9 cellular contexts compared by ENCODE assay signal in genomic region chr1:59707216-59707615, GRCh38.
A peak's percentile ranks its signal among the peaks of the same experiment; 100 is the strongest.
DNase-seq lines count a peak whose midpoint lies in the region; FAIRE-seq and TF ChIP-seq lines count a peak whose summit lies in the region.
"Had no signal": no experiment of that assay in that cellular context is flagged by ENCODE, and none has a peak within 500 bp of the region (broad histone marks: within the 10 kb centered on the region; RNA-seq: fewer than 3 reads in every experiment).

No MANE protein-coding gene starts in this region.

- no peak for TF ChIP-seq CTCF in nephron progenitor cell (IDR thresholded peaks at IDR 0.05)

- no peak for FAIRE-seq in urothelium cell line (lab: Jason Lieb, UNC)

- H3K9me3 ChIP-seq in duodenal mucosa (ENCODE audit: control insufficient read depth in 1 of 2, low read length in 2 of 2) (no peaks in the 10 kb centered on the region), mesodermal cell (ENCODE audit: control insufficient read depth, low read length) (no peaks in the 10 kb centered on the region)

- no peaks in the 10 kb centered on the region for H3K27me3 ChIP-seq in duodenal mucosa (ENCODE audit: control insufficient read depth in 1 of 2, insufficient read depth in 2 of 2, low read length in 2 of 2)

- H3K36me3 Mint-ChIP-seq in nephron progenitor cell (ENCODE audit: low read depth), result peaks cover 34% of the 10 kb centered on the region

- H3K9me3 Mint-ChIP-seq in nephron progenitor cell, result peaks cover 22% of the 10 kb centered on the region

- no peak overlapping the region for H3K27ac Mint-ChIP-seq in nephron progenitor cell

- DNase-seq in NCI-H2227 treated with DMSO at 0.1 percent for 48 hours (lab: John Stamatoyannopoulos, UW), result peak; percentile 24
- peak; percentile 84 for DNase-seq in urothelium cell line (ENCODE audit: low spot score)
- no peak for DNase-seq in cerebellar cortex (ENCODE audit: low spot score)
- DNase-seq in NCI-H2081 (lab: John Stamatoyannopoulos, UW), result no peak
- no peak for DNase-seq in nephron progenitor cell
- DNase-seq: left colon; stimulated activated naive CD4-positive, alpha-beta T cell had no signal

- peaks cover 17% of the 10 kb centered on the region for H3K4me1 Mint-ChIP-seq in nephron progenitor cell

- H3K4me3 ChIP-seq in duodenal mucosa (ENCODE audit: low read depth in 1 of 2, low read length in 2 of 2), result no peak overlapping the region
- H3K4me3 ChIP-seq in mesodermal cell (ENCODE audit: extremely low read depth, insufficient read depth, low read length, poor library complexity, severe bottlenecking), result no peak overlapping the region

- H3K27ac ChIP-seq in duodenal mucosa (ENCODE audit: low read depth, low read length) (peak overlapping the region; percentile 52), mesodermal cell (ENCODE audit: low read depth, low read length, severe bottlenecking) (peak overlapping the region; percentile 60)

- H3K4me1 ChIP-seq in duodenal mucosa (ENCODE audit: control insufficient read depth in 1 of 2, insufficient read depth in 2 of 2, low read length in 2 of 2) (peaks cover 0 to 8% of the 10 kb centered on the region in 2 donors), mesodermal cell (ENCODE audit: control insufficient read depth, insufficient read depth, low read length, poor library complexity, severe bottlenecking) (peaks cover 13% of the 10 kb centered on the region)

- no peak overlapping the region for H3K9ac ChIP-seq in duodenal mucosa (ENCODE audit: low read depth in 1 of 2, low read length in 2 of 2)

- no peak overlapping the region for H3K4me3 Mint-ChIP-seq in nephron progenitor cell

- WGBS in mesodermal cell (ENCODE audit: insufficient coverage in 2 of 2), 2 experiments, result 75 to 100% methylated on average over 1 to 4 of the region's 5 CpGs

- H3K36me3 ChIP-seq in duodenal mucosa (ENCODE audit: control insufficient read depth in 1 of 2, insufficient read depth in 2 of 2, low read length in 2 of 2), result no peaks in the 10 kb centered on the region
- no peaks in the 10 kb centered on the region for H3K36me3 ChIP-seq in mesodermal cell (ENCODE audit: control insufficient read depth, insufficient read depth, low read length)

- H3K27me3 Mint-ChIP-seq in nephron progenitor cell (ENCODE audit: low read depth, poor library complexity), result peaks cover 3% of the 10 kb centered on the region

Comparison
In these comparisons a context has a peak if more than half of its experiments do, and no peak if none do; other contexts are left out.
1. DNase-seq: peak in NCI-H2227 treated with DMSO at 0.1 percent for 48 hours (single experiment) and urothelium cell line (single experiment); none in cerebellar cortex (single experiment), NCI-H2081 (0 of 2) and nephron progenitor cell (single experiment).